In the genomic region with DNA sequence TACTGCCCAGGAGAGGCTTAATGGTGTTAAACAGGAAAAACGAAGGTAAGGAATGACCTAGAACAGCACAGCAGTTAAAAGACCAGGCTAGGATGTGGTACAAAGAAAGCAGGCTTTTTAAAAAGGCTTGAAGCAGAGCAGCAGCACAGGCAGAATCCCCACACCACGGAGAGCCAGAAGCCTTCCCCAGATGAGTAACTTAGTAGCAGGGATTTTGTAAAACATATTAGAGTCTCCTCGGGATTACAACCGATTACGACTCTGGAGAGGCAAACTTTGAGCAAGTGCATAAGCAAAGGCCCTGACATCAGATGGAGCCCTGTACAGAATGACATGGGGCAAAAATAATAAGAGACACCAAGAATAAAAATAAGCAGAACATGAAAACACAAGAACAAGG, we compare ENCODE assay signal across 18 cellular contexts. TPM values are rescaled to one million over a fixed set of nuclear protein-coding genes. Genes with fewer than 3 reads are reported as not detected.
DNase-seq lines count a peak whose midpoint lies in the region; ATAC-seq and TF ChIP-seq lines count a peak whose summit lies in the region.
"Had no signal": no experiment of that assay in that cellular context is flagged by ENCODE, and none has a peak within 500 bp of the region (broad histone marks: within the 10 kb centered on the region; RNA-seq: fewer than 3 reads in every experiment).

No MANE protein-coding gene starts in this region.

- H2BK15ac ChIP-seq in mesenchymal stem cell (ENCODE audit: low read depth, poor library complexity, severe bottlenecking) = no peak overlapping the region

- H2BK120ac ChIP-seq in mesenchymal stem cell (ENCODE audit: low read depth, low read length) = no peak overlapping the region

- H2AFZ ChIP-seq in GM23248 = no peak overlapping the region
- no peak overlapping the region for H2AFZ ChIP-seq in mesenchymal stem cell (ENCODE audit: low read depth, low read length)
- H2AFZ ChIP-seq: GM23338 had no signal

- H3K18ac ChIP-seq in mesenchymal stem cell (ENCODE audit: low read depth in 1 of 2, low read length in 2 of 2) = no peak overlapping the region

- no peak overlapping the region for H3K27ac ChIP-seq in GM23248
- peak overlapping the region in 3 of 4 donors; percentile 46 to 63 (median 57) for H3K27ac ChIP-seq in gastroesophageal sphincter
- H3K27ac ChIP-seq in mesenchymal stem cell (ENCODE audit: low read length, poor library complexity, severe bottlenecking) = no peak overlapping the region
- peak overlapping the region; percentile 75 for H3K27ac ChIP-seq in subcutaneous abdominal adipose tissue (ENCODE audit: low read depth, low read length)

- H3K4me2 ChIP-seq in GM23248 (ENCODE audit: unreplicated experiment) = no peak overlapping the region
- H3K4me2 ChIP-seq in mesenchymal stem cell (ENCODE audit: low read length, poor library complexity, severe bottlenecking) = no peak overlapping the region
- H3K4me2 ChIP-seq: GM23338 had no signal

- H3K9me3 ChIP-seq in GM23248 (ENCODE audit: low read depth) (no peaks in the 10 kb centered on the region), gastroesophageal sphincter (no peaks in the 10 kb centered on the region), mesenchymal stem cell (ENCODE audit: control insufficient read depth, low read length) (peaks cover 9% of the 10 kb centered on the region), subcutaneous abdominal adipose tissue (ENCODE audit: control insufficient read depth in 5 of 5, low read length in 5 of 5) (no peaks in the 10 kb centered on the region)

- no peaks in the 10 kb centered on the region for H3K36me3 ChIP-seq in GM23248 (ENCODE audit: low read depth)
- no peaks in the 10 kb centered on the region for H3K36me3 ChIP-seq in gastroesophageal sphincter
- no peaks in the 10 kb centered on the region for H3K36me3 ChIP-seq in mesenchymal stem cell (ENCODE audit: control insufficient read depth in 1 of 2, insufficient read depth in 2 of 2, low read depth in 1 of 2, low read length in 2 of 2)
- no peaks in the 10 kb centered on the region for H3K36me3 ChIP-seq in subcutaneous abdominal adipose tissue (ENCODE audit: control insufficient read depth in 5 of 5, insufficient read depth in 5 of 5, low read length in 5 of 5)

- H3K4me3 ChIP-seq in GM23248 (no peak overlapping the region), gastroesophageal sphincter (no peak overlapping the region), mesenchymal stem cell (ENCODE audit: insufficient read depth in 1 of 2, low read depth in 1 of 2, low read length in 2 of 2) (peak overlapping the region in 1 of 2 experiments; percentile 47), subcutaneous abdominal adipose tissue (ENCODE audit: low read depth in 1 of 5, low read length in 5 of 5) (no peak overlapping the region)
- H3K4me3 ChIP-seq: GM23338 had no signal

- H2BK12ac ChIP-seq in mesenchymal stem cell (ENCODE audit: low read length in 2 of 2) = no peak overlapping the region

- H3F3A ChIP-seq in GM23248 (ENCODE audit: insufficient read depth) = no peaks in the 10 kb centered on the region

- H2AK5ac ChIP-seq in mesenchymal stem cell (ENCODE audit: low read length, severe bottlenecking) = no peak overlapping the region

- H3K79me2 ChIP-seq in GM23248 (ENCODE audit: insufficient read depth) = no peaks in the 10 kb centered on the region

- no peak overlapping the region for H4K91ac ChIP-seq in mesenchymal stem cell (ENCODE audit: low read length)

- H3K79me1 ChIP-seq in mesenchymal stem cell (replicated peaks; ENCODE audit: low read length, poor library complexity, severe bottlenecking) = no peaks in the 10 kb centered on the region

- WGBS in GM23248 (ENCODE audit: low coverage in 1 of 2, low lambda C conversion rate in 2 of 2, missing lambda C conversion rate in 2 of 2), 2 experiments = 2 to 3% methylated on average over 5 of the region's 5 CpGs
- WGBS in gastroesophageal sphincter (ENCODE audit: low coverage in 1 of 2), 2 donors = 36 to 51% methylated on average over 4 to 5 of the region's 5 CpGs
- WGBS in mesenchymal stem cell = 63% methylated on average over 5 of the region's 5 CpGs

- no peak for TF ChIP-seq CTCF in gastroesophageal sphincter (IDR thresholded peaks at IDR 0.05)

- H3K9me2 ChIP-seq in GM23248 (ENCODE audit: insufficient read depth) = no peaks in the 10 kb centered on the region

- peaks cover 7% of the 10 kb centered on the region for H3K27me3 ChIP-seq in GM23248 (replicated peaks; ENCODE audit: insufficient read depth)
- H3K27me3 ChIP-seq in gastroesophageal sphincter = no peaks in the 10 kb centered on the region
- no peaks in the 10 kb centered on the region for H3K27me3 ChIP-seq in mesenchymal stem cell (ENCODE audit: control insufficient read depth in 1 of 2, insufficient read depth in 1 of 2, low read length in 2 of 2)
- no peaks in the 10 kb centered on the region for H3K27me3 ChIP-seq in subcutaneous abdominal adipose tissue (ENCODE audit: control insufficient read depth in 5 of 5, insufficient read depth in 4 of 5, low read length in 5 of 5)

- no peak overlapping the region for H4K8ac ChIP-seq in mesenchymal stem cell (ENCODE audit: low read length)

- no peak overlapping the region for H3K14ac ChIP-seq in mesenchymal stem cell (ENCODE audit: low read length in 2 of 2)

- in situ Hi-C loops in GM23248 (cut with MboI) = loop anchor here (10.0 kb wide), 1 partner anchor 192 kb away; no protein-coding TSS in a partner anchor

- H4K20me1 ChIP-seq in GM23248 (ENCODE audit: insufficient read depth) = no peaks in the 10 kb centered on the region

- no peak overlapping the region for H3K4ac ChIP-seq in mesenchymal stem cell (ENCODE audit: low read depth in 1 of 2, low read length in 2 of 2)

- ATAC-seq in gastroesophageal sphincter (no peak), GM21390 (IDR thresholded peaks at IDR 0.05; ENCODE audit: unreplicated experiment) (no peak)
- ATAC-seq: CD8-positive, alpha-beta T cell; GM23338 had no signal

- no peak overlapping the region for H2BK5ac ChIP-seq in mesenchymal stem cell (ENCODE audit: low read depth, low read length, poor library complexity, severe bottlenecking)

- DNase-seq in GM23248 (peak; percentile 3), mesenchymal stem cell (no peak), SW480 (ENCODE audit: low spot score) (no peak), hypothalamus (lab: John Stamatoyannopoulos, UW) (no peak), occipital lobe (lab: John Stamatoyannopoulos, UW) (no peak)
- DNase-seq: 8988T; C1 segment of cervical spinal cord; CD8-positive, alpha-beta T cell; HCEC 1CT; KG1; NCI-H1436 treated with DMSO at 0.1 percent for 48 hours; NCI-H1930; NCI-H2227 treated with DMSO at 0.1 percent for 48 hours; NCI-H510A had no signal

- TF ChIP-seq EP300 in gastroesophageal sphincter (IDR thresholded peaks at IDR 0.05) = no peak

- H3K23ac ChIP-seq in mesenchymal stem cell (ENCODE audit: low read length in 2 of 2) = no peak overlapping the region

- H3K4me1 ChIP-seq in GM23248 (ENCODE audit: insufficient read depth) = no peaks in the 10 kb centered on the region
- H3K4me1 ChIP-seq in gastroesophageal sphincter = peaks cover 0 to 4% (median 0%) of the 10 kb centered on the region in 3 donors
- no peaks in the 10 kb centered on the region for H3K4me1 ChIP-seq in mesenchymal stem cell (ENCODE audit: control insufficient read depth, insufficient read depth, low read depth, low read length)
- H3K4me1 ChIP-seq in subcutaneous abdominal adipose tissue (ENCODE audit: control insufficient read depth in 5 of 5, insufficient read depth in 5 of 5, low read length in 5 of 5) = peaks cover 0 to 8% (median 3%) of the 10 kb centered on the region in 5 donors

- TF ChIP-seq POLR2A in gastroesophageal sphincter (IDR thresholded peaks at IDR 0.05) = no peak

- no peak overlapping the region for H3K9ac ChIP-seq in GM23248
- peak overlapping the region; percentile 69 for H3K9ac ChIP-seq in mesenchymal stem cell (ENCODE audit: low read length)
- H3K9ac ChIP-seq in subcutaneous abdominal adipose tissue (ENCODE audit: low read length in 5 of 5) = peak overlapping the region in 1 of 5 donors; percentile 17

RNA-seq across cellular contexts. Expression of gene DHRS4, which starts 37.1 kb away (rescaled TPM):
- total RNA-seq in GM23248 (2014; rRNA removed; shearing (Covaris generic)) = 23.0 and 25.4 TPM in 2 replicates
- polyA plus RNA-seq in GM23248 (2016; fragmentation: Nextera tagmentation; extraction: Ambion mirVana) = 35.4 and 35.9 TPM in 2 replicates
- total RNA-seq in gastroesophageal sphincter (10 to 100 TPM; 30.4 to 55.9 (median 37.1) TPM), occipital lobe (4.4 TPM)
- polyA plus RNA-seq in mesenchymal stem cell (2013, experiment 1 of 2) = 27.2 TPM
- polyA plus RNA-seq in mesenchymal stem cell (2013, experiment 2 of 2) = 24.9 TPM

Comparison
In these comparisons a context has a peak if more than half of its experiments do, and no peak if none do; other contexts are left out.
1. H3K27ac ChIP-seq: peak in gastroesophageal sphincter (3 of 4) and subcutaneous abdominal adipose tissue (single experiment); none in GM23248 (single experiment) and mesenchymal stem cell (single experiment).